In the genomic region with DNA sequence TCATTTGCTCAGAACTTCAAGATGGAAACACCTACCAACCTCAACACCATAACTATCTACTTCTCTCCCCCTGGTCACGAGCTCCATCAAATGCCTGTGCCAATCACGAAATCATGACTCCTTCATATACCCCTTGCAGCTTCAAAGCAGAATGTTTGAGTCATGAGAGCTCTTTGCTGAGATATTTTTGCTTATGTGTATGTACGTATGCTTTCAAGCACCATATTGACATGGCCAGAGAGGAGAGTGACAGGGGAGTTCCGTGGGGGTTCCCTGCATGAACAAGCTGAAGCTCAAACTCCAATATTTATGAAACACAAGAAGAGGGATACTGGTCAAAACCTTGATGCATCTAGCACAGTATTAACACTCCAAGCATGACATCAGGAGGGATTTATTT, we compare ENCODE assay signal across 10 cellular contexts.
A peak's percentile ranks its signal among the peaks of the same experiment; 100 is the strongest.
DNase-seq lines count a peak whose midpoint lies in the region; ATAC-seq and TF ChIP-seq lines count a peak whose summit lies in the region.
"Had no signal": no experiment of that assay in that cellular context is flagged by ENCODE, and none has a peak within 500 bp of the region (broad histone marks: within the 10 kb centered on the region; RNA-seq: fewer than 3 reads in every experiment).

No MANE protein-coding gene starts in this region.

- H3K4me2 ChIP-seq in SK-N-SH, result no peak overlapping the region

- peaks cover 21% of the 10 kb centered on the region for H3K36me3 Mint-ChIP-seq in activated CD4-positive, alpha-beta T cell treated with anti-CD3 and anti-CD28 coated beads, Interleukin-2, amount 10 ng/mL, durations not matched to agents 24 days and 14 days (ENCODE audit: low read depth)
- H3K36me3 Mint-ChIP-seq in endodermal cell (ENCODE audit: low read depth), result peaks cover 9% of the 10 kb centered on the region

- peaks cover 22% of the 10 kb centered on the region for H3K9me3 ChIP-seq in endodermal cell (ENCODE audit: control insufficient read depth, low read length)
- H3K9me3 ChIP-seq in SK-N-SH, result peaks cover 5% of the 10 kb centered on the region; the same call in 1 of the 2 replicates

- peak overlapping the region; percentile 58 for H3K4me3 Mint-ChIP-seq in activated CD4-positive, alpha-beta T cell treated with anti-CD3 and anti-CD28 coated beads, Interleukin-2, amount 10 ng/mL, durations not matched to agents 24 days and 14 days
- H3K4me3 Mint-ChIP-seq in endodermal cell, result no peak overlapping the region

- H3K27ac Mint-ChIP-seq in activated CD4-positive, alpha-beta T cell treated with anti-CD3 and anti-CD28 coated beads, Interleukin-2, amount 10 ng/mL, durations not matched to agents 24 days and 14 days, result peak overlapping the region; percentile 81
- H3K27ac Mint-ChIP-seq in endodermal cell, result no peak overlapping the region

- TF ChIP-seq RAD21 in SK-N-SH (IDR thresholded peaks at IDR 0.05; ENCODE audit: low read length), result no peak

- peaks cover 5% of the 10 kb centered on the region for H3K9me3 Mint-ChIP-seq in activated CD4-positive, alpha-beta T cell treated with anti-CD3 and anti-CD28 coated beads, Interleukin-2, amount 10 ng/mL, durations not matched to agents 24 days and 14 days
- no peaks in the 10 kb centered on the region for H3K9me3 Mint-ChIP-seq in endodermal cell

- H3K9me2 ChIP-seq in SK-N-SH, result no peaks in the 10 kb centered on the region

- H3K36me3 ChIP-seq in endodermal cell (ENCODE audit: control insufficient read depth, insufficient read depth, low read length) (peaks cover 4% of the 10 kb centered on the region), SK-N-SH (replicated peaks in 1 of 2; ENCODE audit: control insufficient read depth in 1 of 2, insufficient read depth in 2 of 2, low read length in 1 of 2) (no peaks in the 10 kb centered on the region)

- no peak for TF ChIP-seq EP300 in SK-N-SH (IDR thresholded peaks at IDR 0.05; ENCODE audit: borderline replicate concordance in 1 of 2, low read depth in 1 of 2, low read length in 1 of 2)

- H3K27me3 ChIP-seq in endodermal cell (ENCODE audit: control insufficient read depth, insufficient read depth, low read length, poor library complexity, severe bottlenecking) (no peaks in the 10 kb centered on the region), SK-N-SH (ENCODE audit: insufficient read depth) (no peaks in the 10 kb centered on the region)

- H3K27ac ChIP-seq in endodermal cell (ENCODE audit: low read depth, low read length) (no peak overlapping the region), SK-N-SH (ENCODE audit: low read depth in 2 of 2, low read length in 1 of 2) (no peak overlapping the region)

- ATAC-seq in HG03095 (IDR thresholded peaks at IDR 0.05; ENCODE audit: unreplicated experiment), result peak; percentile 5
- no peak for ATAC-seq in left cardiac atrium

- POLR2A ChIA-PET in SK-N-SH (lab: Yijun Ruan, JAX), result no interaction called here

- H2AFZ ChIP-seq in SK-N-SH (ENCODE audit: low read depth), result no peak overlapping the region

- CTCF ChIA-PET in SK-N-SH (lab: Yijun Ruan, JAX), result interaction anchor here (0.8 to 8.9 kb wide), 5 partner anchors 374 to 430 kb away, joined by 3 to 269 read pairs (median 3); no protein-coding TSS in a partner anchor

- H3K4me3 ChIP-seq in endodermal cell (ENCODE audit: low read length), result no peak overlapping the region
- H3K4me3 ChIP-seq in SK-N-SH (ENCODE audit: low read depth in 2 of 2, low read length in 1 of 2), result no peak overlapping the region

- peak; percentile 35 for DNase-seq in stimulated activated CD4-positive, alpha-beta T cell treated with anti-CD3 and anti-CD28 coated beads, Interleukin-4, amount 100 ng/mL, for 1 hour
- DNase-seq in stimulated activated CD4-positive, alpha-beta T cell treated with anti-CD3 and anti-CD28 coated beads, Interleukin-2, amount 100 ng/mL, for 48 hours, result no peak
- no peak for DNase-seq in activated CD4-positive, alpha-beta T cell treated with anti-CD3 and anti-CD28 coated beads, Interleukin-2, amount 10 ng/mL, durations not matched to agents 24 days and 14 days
- DNase-seq in endodermal cell, result no peak
- DNase-seq in left cardiac atrium, result no peak
- DNase-seq in kidney glomerular epithelial cell (lab: John Stamatoyannopoulos, UW), result no peak
- DNase-seq in SK-N-SH, result no peak
- DNase-seq: NCI-H748 treated with DMSO at 0.1 percent for 48 hours, nucleus accumbens had no signal

- H4K20me1 ChIP-seq in SK-N-SH (ENCODE audit: insufficient read depth), result no peaks in the 10 kb centered on the region

- intact Hi-C loops in activated CD4-positive, alpha-beta T cell treated with anti-CD3 and anti-CD28 coated beads, Interleukin-2, amount 10 ng/mL, durations not matched to agents 24 days and 14 days (cut with micrococcal nuclease), result loop anchor here (1.0 to 10.0 kb wide), 7 partner anchors 15 to 945 kb away; no protein-coding TSS in a partner anchor
- intact Hi-C loops in left cardiac atrium (cut with DNase I), result loop anchor here (2.0 to 5.0 kb wide), 2 partner anchors 385 to 428 kb away; no protein-coding TSS in a partner anchor

- peaks cover 68% of the 10 kb centered on the region for H3K4me1 Mint-ChIP-seq in activated CD4-positive, alpha-beta T cell treated with anti-CD3 and anti-CD28 coated beads, Interleukin-2, amount 10 ng/mL, durations not matched to agents 24 days and 14 days
- H3K4me1 Mint-ChIP-seq in endodermal cell, result no peaks in the 10 kb centered on the region

- no peak overlapping the region for H3K9ac ChIP-seq in endodermal cell (ENCODE audit: extremely low read depth, low read length, poor library complexity, severe bottlenecking)
- no peak overlapping the region for H3K9ac ChIP-seq in SK-N-SH

- 88 to 100% methylated on average over 2 to 4 of the region's 4 CpGs for WGBS in endodermal cell (ENCODE audit: insufficient coverage in 1 of 2, insufficient read length in 1 of 2), 2 experiments
- WGBS in SK-N-SH (ENCODE audit: low lambda C conversion rate), result 20% methylated on average over 4 of the region's 4 CpGs

- H3K79me2 ChIP-seq in SK-N-SH (ENCODE audit: insufficient read depth), result no peaks in the 10 kb centered on the region

- TF ChIP-seq CTCF in endodermal cell (conservative IDR thresholded peaks at IDR 0.05) (no peak), SK-N-SH (IDR thresholded peaks at IDR 0.05) (no peak)

- no peaks in the 10 kb centered on the region for H3K27me3 Mint-ChIP-seq in activated CD4-positive, alpha-beta T cell treated with anti-CD3 and anti-CD28 coated beads, Interleukin-2, amount 10 ng/mL, durations not matched to agents 24 days and 14 days
- no peaks in the 10 kb centered on the region for H3K27me3 Mint-ChIP-seq in endodermal cell (ENCODE audit: insufficient read depth)

- H3K4me1 ChIP-seq in endodermal cell (ENCODE audit: control insufficient read depth, insufficient read depth, low read length), result no peaks in the 10 kb centered on the region
- H3K4me1 ChIP-seq in SK-N-SH (ENCODE audit: control insufficient read depth in 1 of 2, insufficient read depth in 2 of 2, low read depth in 1 of 2, low read length in 1 of 2), result peaks cover 0 to 7% of the 10 kb centered on the region in 2 experiments; a peak in 1 of 4 replicates

- H3F3A ChIP-seq in SK-N-SH (replicated peaks; ENCODE audit: insufficient read depth), result no peaks in the 10 kb centered on the region

TF ChIP-seq in SK-N-SH, 30 proteins besides CTCF, POLR2A, EP300 and RAD21:
- TF ChIP-seq NRF1 (IDR thresholded peaks at IDR 0.05; ENCODE audit: low read depth, low read length) (no peak), ELF1 (IDR thresholded peaks at IDR 0.05) (no peak), EZH2phosphoT487 (IDR thresholded peaks at IDR 0.05; ENCODE audit: borderline replicate concordance, low read depth) (no peak), GABPA (IDR thresholded peaks at IDR 0.05; ENCODE audit: low read depth) (no peak), FOXM1 (IDR thresholded peaks at IDR 0.05; ENCODE audit: low read depth) (no peak), TEAD4 (IDR thresholded peaks at IDR 0.05; ENCODE audit: borderline replicate concordance, insufficient read depth) (no peak), YY1 (IDR thresholded peaks at IDR 0.05; ENCODE audit: low read depth) (no peak), NFIC (IDR thresholded peaks at IDR 0.05; ENCODE audit: borderline replicate concordance) (no peak), TCF12 (IDR thresholded peaks at IDR 0.05) (no peak)
- TF ChIP-seq, protein P1, sequence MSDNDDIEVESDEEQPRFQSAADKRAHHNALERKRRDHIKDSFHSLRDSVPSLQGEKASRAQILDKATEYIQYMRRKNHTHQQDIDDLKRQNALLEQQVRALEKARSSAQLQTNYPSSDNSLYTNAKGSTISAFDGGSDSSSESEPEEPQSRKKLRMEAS (IDR thresholded peaks at IDR 0.05; ENCODE audit: low read depth), result no peak
TF ChIP-seq in SK-N-SH: peak in this region for 0.
